16 cellular contexts compared by ENCODE assay signal in the genomic region with DNA sequence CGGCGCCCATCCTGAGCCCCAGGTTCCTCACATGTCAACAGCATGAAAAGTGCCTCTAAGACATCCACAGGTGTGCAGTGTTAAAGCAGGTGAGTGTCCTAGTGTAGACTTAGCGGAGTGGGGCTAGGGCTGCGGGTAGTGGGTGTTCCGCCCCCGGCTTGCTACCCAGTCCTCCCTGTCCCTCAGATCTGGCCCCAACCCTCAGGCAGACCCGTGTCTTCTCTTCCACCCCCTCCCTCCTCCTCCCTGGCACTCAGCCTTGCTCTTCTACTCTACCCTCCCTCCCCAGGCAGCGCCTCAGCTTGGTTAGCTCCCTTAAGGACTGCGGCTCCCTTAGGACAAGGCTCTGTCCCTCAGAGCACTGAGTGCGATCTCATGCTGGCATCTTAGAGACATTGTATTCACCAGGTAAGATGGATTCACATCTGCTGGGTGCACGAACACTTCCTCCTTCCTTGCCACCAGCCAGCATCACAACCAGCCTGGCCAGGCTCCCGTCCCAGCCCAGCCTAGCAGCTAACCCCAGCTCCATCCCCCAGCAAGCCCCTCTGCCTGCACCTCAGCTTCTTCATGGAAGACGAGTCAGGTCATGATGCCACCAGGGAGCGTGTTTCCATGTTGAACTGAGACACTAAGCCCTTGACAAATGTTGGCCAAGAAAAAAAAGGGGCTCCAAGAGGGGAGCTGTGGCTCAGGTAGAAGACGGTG. TPM values are rescaled to one million over a fixed set of nuclear protein-coding genes. Genes with fewer than 3 reads are reported as not detected.
A peak's percentile ranks its signal among the peaks of the same experiment; 100 is the strongest.
DNase-seq lines count a peak whose midpoint lies in the region; ATAC-seq, FAIRE-seq and TF ChIP-seq lines count a peak whose summit lies in the region.
"Had no signal": no experiment of that assay in that cellular context is flagged by ENCODE, and none has a peak within 500 bp of the region (broad histone marks: within the 10 kb centered on the region; RNA-seq: fewer than 3 reads in every experiment).

No MANE protein-coding gene starts in this region.

- TF ChIP-seq CTCF in right atrium auricular region (IDR thresholded peaks at IDR 0.05) (no peak), osteoblast (IDR thresholded peaks at IDR 0.05; ENCODE audit: extremely low read depth, low read depth, low read length) (no peak), coronary artery (IDR thresholded peaks at IDR 0.05) (no peak)

- peak; percentile 33 for FAIRE-seq in HTR-8/SVneo (lab: Jason Lieb, UNC)
- FAIRE-seq: GM12878, GM18507, HepG2 had no signal

- H3K4me2 ChIP-seq in osteoblast (ENCODE audit: insufficient read depth, low read length): no peak overlapping the region
- H3K4me2 ChIP-seq: GM23338 had no signal

- H3K36me3 ChIP-seq in right atrium auricular region (no peaks in the 10 kb centered on the region), osteoblast (ENCODE audit: insufficient read depth, low read length) (no peaks in the 10 kb centered on the region)
- H3K36me3 ChIP-seq: HAP-1 had no signal

- no peaks in the 10 kb centered on the region for H4K20me1 ChIP-seq in osteoblast (ENCODE audit: insufficient read depth, low read length)

- no peak for ATAC-seq in right cardiac atrium
- ATAC-seq: GM12878, GM23338 had no signal

- H3K79me2 ChIP-seq in osteoblast (ENCODE audit: insufficient read depth, low read length): no peaks in the 10 kb centered on the region

- H2AFZ ChIP-seq in osteoblast (ENCODE audit: low read length): no peak overlapping the region
- H2AFZ ChIP-seq: GM23338 had no signal

- H3K9me3 ChIP-seq in right atrium auricular region (no peaks in the 10 kb centered on the region), right cardiac atrium (ENCODE audit: control insufficient read depth, low read length) (no peaks in the 10 kb centered on the region), osteoblast (ENCODE audit: low read depth, low read length) (no peaks in the 10 kb centered on the region)
- H3K9me3 ChIP-seq: HAP-1 had no signal

- intact Hi-C loops in right cardiac atrium (cut with DNase I): no loop called here

- DNase-seq in right atrium auricular region (ENCODE audit: low spot score): peak; percentile 34
- DNase-seq in right cardiac atrium: no peak
- DNase-seq in HTR-8/SVneo (ENCODE audit: insufficient read length, low spot score): no peak
- peak; percentile 66 for DNase-seq in osteoblast (ENCODE audit: insufficient read length, low spot score, missing footprints)
- no peak for DNase-seq in nucleus accumbens (lab: John Stamatoyannopoulos, UW)
- DNase-seq in coronary artery (ENCODE audit: low spot score): no peak
- DNase-seq in activated CD4-positive, alpha-beta T cell treated with anti-CD3 and anti-CD28 coated beads for 1 hour: no peak
- DNase-seq: C1 segment of cervical spinal cord; CD4-positive, alpha-beta T cell; DMS79; HFFc6 had no signal

- H3K27me3 ChIP-seq in right atrium auricular region (no peaks in the 10 kb centered on the region), right cardiac atrium (ENCODE audit: control insufficient read depth, insufficient read depth) (no peaks in the 10 kb centered on the region), osteoblast (ENCODE audit: insufficient read depth, low read length) (peaks cover 18% of the 10 kb centered on the region)

- 81% methylated on average over 15 of the region's 15 CpGs for WGBS in right cardiac atrium

- H3K4me1 ChIP-seq in right atrium auricular region (peaks cover 0 to 7% of the 10 kb centered on the region in 2 donors), right cardiac atrium (ENCODE audit: control insufficient read depth, insufficient read depth, low read length) (no peaks in the 10 kb centered on the region), osteoblast (ENCODE audit: insufficient read depth, low read length) (peaks cover 17% of the 10 kb centered on the region)
- H3K4me1 ChIP-seq: HAP-1 had no signal

- no peak overlapping the region for H3K4me3 ChIP-seq in right atrium auricular region
- H3K4me3 ChIP-seq in right cardiac atrium (ENCODE audit: low read length): no peak overlapping the region
- H3K4me3 ChIP-seq in osteoblast (ENCODE audit: insufficient read depth, low read length): no peak overlapping the region
- H3K4me3 ChIP-seq in coronary artery: no peak overlapping the region
- H3K4me3 ChIP-seq: GM12878, GM23338, HAP-1 had no signal

- H3K27ac ChIP-seq in right atrium auricular region (no peak overlapping the region), right cardiac atrium (ENCODE audit: low read length) (no peak overlapping the region), osteoblast (ENCODE audit: low read depth, low read length) (no peak overlapping the region), coronary artery (no peak overlapping the region)

RNA-seq across cellular contexts. Expression of a gene that starts 46.8 kb away (rescaled TPM):
- total RNA-seq in right atrium auricular region (10 to 100 TPM; 21.2 to 21.4 TPM), right cardiac atrium (10 to 100 TPM; 26.2 to 31.2 (median 27.2) TPM), osteoblast (32.7 and 39.4 TPM in 2 replicates)
- 23.7 TPM for polyA plus RNA-seq in right cardiac atrium

RNA-seq across cellular contexts. Expression of a gene that starts 47.1 kb away (rescaled TPM):
- total RNA-seq in right atrium auricular region (1 to 10 TPM in 1 of 2 donors, under 1 TPM in 1; 0.67 to 1.2 TPM), right cardiac atrium (1 to 10 TPM; 2.8 to 3.0 (median 2.9) TPM), osteoblast (8.8 and 9.4 TPM in 2 replicates)
- polyA plus RNA-seq in right cardiac atrium: 1.4 TPM

Comparison
In these comparisons a context has a peak if more than half of its experiments do, and no peak if none do; other contexts are left out.
1. DNase-seq: peak in right atrium auricular region (single experiment) and osteoblast (single experiment); none in right cardiac atrium (0 of 3), HTR-8/SVneo (single experiment), nucleus accumbens (0 of 56), coronary artery (single experiment) and activated CD4-positive, alpha-beta T cell treated with anti-CD3 and anti-CD28 coated beads for 1 hour (single experiment).